ENCODE assay signal across 1 cellular context in the genomic region with DNA sequence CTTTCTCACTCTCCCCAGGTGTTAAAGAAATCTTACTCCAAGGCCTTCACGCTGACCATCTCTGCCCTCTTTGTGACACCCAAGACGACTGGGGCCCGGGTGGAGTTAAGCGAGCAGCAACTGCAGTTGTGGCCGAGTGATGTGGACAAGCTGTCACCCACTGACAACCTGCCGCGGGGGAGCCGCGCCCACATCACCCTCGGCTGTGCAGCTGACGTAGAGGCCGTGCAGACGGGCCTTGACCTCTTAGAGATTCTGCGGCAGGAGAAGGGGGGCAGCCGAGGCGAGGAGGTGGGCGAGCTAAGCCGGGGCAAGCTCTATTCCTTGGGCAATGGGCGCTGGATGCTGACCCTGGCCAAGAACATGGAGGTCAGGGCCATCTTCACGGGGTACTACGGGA.
TF ChIP-seq lines count a peak whose summit lies in the region.

No MANE protein-coding gene starts in this region.

TF ChIP-seq in HepG2, 621 proteins besides CTCF, POLR2A, EP300 and RAD21 (continued from another document):
- TF ChIP-seq ZNF800 (CRISPR knock-in tag; IDR thresholded peaks at IDR 0.05) (no peak), CEBPZ (IDR thresholded peaks at IDR 0.05; ENCODE audit: low read length) (no peak), ZNF33B (CRISPR knock-in tag; IDR thresholded peaks at IDR 0.05) (no peak), CENPT (CRISPR knock-in tag; IDR thresholded peaks at IDR 0.05; ENCODE audit: low read depth) (0 out of 2 replicates have a peak, but pooled peaks have one; percentile 36)
- TF ChIP-seq, protein P1, sequence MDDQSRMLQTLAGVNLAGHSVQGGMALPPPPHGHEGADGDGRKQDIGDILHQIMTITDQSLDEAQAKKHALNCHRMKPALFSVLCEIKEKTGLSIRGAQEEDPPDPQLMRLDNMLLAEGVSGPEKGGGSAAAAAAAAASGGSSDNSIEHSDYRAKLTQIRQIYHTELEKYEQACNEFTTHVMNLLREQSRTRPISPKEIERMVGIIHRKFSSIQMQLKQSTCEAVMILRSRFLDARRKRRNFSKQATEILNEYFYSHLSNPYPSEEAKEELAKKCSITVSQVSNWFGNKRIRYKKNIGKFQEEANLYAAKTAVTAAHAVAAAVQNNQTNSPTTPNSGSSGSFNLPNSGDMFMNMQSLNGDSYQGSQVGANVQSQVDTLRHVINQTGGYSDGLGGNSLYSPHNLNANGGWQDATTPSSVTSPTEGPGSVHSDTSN (CRISPR knock-in tag; IDR thresholded peaks at IDR 0.05; ENCODE audit: borderline replicate concordance) = no peak
